In genomic region chr18:32618501-32618985, GRCh38 we compare ENCODE assay signal across 28 cellular contexts.
"Had no signal": no experiment of that assay in that cellular context is flagged by ENCODE, and none has a peak within 500 bp of the region (broad histone marks: within the 10 kb centered on the region; RNA-seq: fewer than 3 reads in every experiment).

No MANE protein-coding gene starts in this region.

- H3K27ac Mint-ChIP-seq: dendritic cell treated with granulocyte-macrophage colony-stimulating factor and Interleukin-4, amounts not matched to agents 40 ng/mL and 50 ng/mL, for 4 days; immature natural killer cell; natural killer cell; stimulated activated naive CD8-positive, alpha-beta T cell treated with anti-CD3 and anti-CD28 coated beads, Interleukin-15, amount 100 ng/mL, for 72 hours had no signal

- H3K27ac ChIP-seq: colonic mucosa, esophagus squamous epithelium, left ventricle myocardium inferior, lower lobe of right lung, neutrophil, pancreas, suprapubic skin, transverse colon, upper lobe of right lung, uterus had no signal

- H3K36me3 ChIP-seq: colonic mucosa, esophagus squamous epithelium, left ventricle myocardium inferior, lower lobe of right lung, neutrophil, pancreas, suprapubic skin, transverse colon, upper lobe of right lung, uterus had no signal

- H3K27me3 Mint-ChIP-seq: dendritic cell treated with granulocyte-macrophage colony-stimulating factor and Interleukin-4, amounts not matched to agents 40 ng/mL and 50 ng/mL, for 4 days had no signal

- H3K4me3 Mint-ChIP-seq: dendritic cell treated with granulocyte-macrophage colony-stimulating factor and Interleukin-4, amounts not matched to agents 40 ng/mL and 50 ng/mL, for 4 days; immature natural killer cell; natural killer cell; neural crest cell; stimulated activated naive CD8-positive, alpha-beta T cell treated with anti-CD3 and anti-CD28 coated beads, Interleukin-15, amount 100 ng/mL, for 72 hours had no signal

- H3K36me3 Mint-ChIP-seq: immature natural killer cell, natural killer cell had no signal

- H3K4me1 Mint-ChIP-seq: immature natural killer cell; natural killer cell; neural crest cell; stimulated activated naive CD8-positive, alpha-beta T cell treated with anti-CD3 and anti-CD28 coated beads, Interleukin-15, amount 100 ng/mL, for 72 hours had no signal

- H3K4me1 ChIP-seq: colonic mucosa, esophagus squamous epithelium, left ventricle myocardium inferior, lower lobe of right lung, pancreas, suprapubic skin, transverse colon, upper lobe of right lung, uterus had no signal

- H3K4me2 ChIP-seq: smooth muscle cell had no signal

- ATAC-seq: left cardiac atrium; lower lobe of right lung; natural killer cell; pancreas; sciatic nerve; stimulated activated naive CD8-positive, alpha-beta T cell treated with anti-CD3 and anti-CD28 coated beads, Interleukin-15, amount 100 ng/mL, for 72 hours; upper lobe of right lung had no signal

- H3K27me3 ChIP-seq: colonic mucosa, esophagus squamous epithelium, neutrophil, pancreas, suprapubic skin, transverse colon, upper lobe of right lung, uterus had no signal

- H3K9me3 Mint-ChIP-seq: neural crest cell; stimulated activated naive CD8-positive, alpha-beta T cell treated with anti-CD3 and anti-CD28 coated beads, Interleukin-15, amount 100 ng/mL, for 72 hours had no signal

- H3K4me3 ChIP-seq: colonic mucosa, esophagus squamous epithelium, left ventricle myocardium inferior, lower lobe of right lung, pancreas, smooth muscle cell, suprapubic skin, transverse colon, upper lobe of right lung, uterus had no signal

- DNase-seq: colonic mucosa; effector CD8-positive, alpha-beta T cell; erythroblast; esophagus squamous epithelium; foreskin melanocyte; hypothalamus; immature natural killer cell; islet precursor cell; left cardiac atrium; left ventricle myocardium inferior; lower lobe of right lung; natural killer cell; pancreas; stimulated activated CD4-positive, alpha-beta T cell treated with anti-CD3 and anti-CD28 coated beads, Interleukin-12 subunit alpha, Interleukin-12 subunit beta, amount 100 ng/mL, for 4 hours; stimulated activated CD4-positive, alpha-beta T cell treated with anti-CD3 and anti-CD28 coated beads, Interleukin-1b, Interleukin-23, amount 100 ng/mL, for 48 hours; stimulated activated CD4-positive, alpha-beta T cell treated with anti-CD3 and anti-CD28 coated beads, Interleukin-4, amount 100 ng/mL, for 1 hour; stimulated activated CD8-positive, alpha-beta memory T cell treated with anti-CD3 and anti-CD28 coated beads, Interleukin-4, amount 100 ng/mL, for 48 hours; stimulated activated naive CD4-positive, alpha-beta T cell; stimulated activated naive CD8-positive, alpha-beta T cell treated with anti-CD3 and anti-CD28 coated beads, Interleukin-15, amount 100 ng/mL, for 72 hours; transverse colon; upper lobe of right lung; uterus had no signal
